1 cellular context compared by ENCODE assay signal in genomic region chr22:20957691-20958440, GRCh38.
TF ChIP-seq lines count a peak whose summit lies in the region.

No MANE protein-coding gene starts in this region.

TF ChIP-seq in GM23338, 12 proteins besides CTCF, POLR2A, EP300 and RAD21 (continued from another document):
- TF ChIP-seq, protein P1, sequence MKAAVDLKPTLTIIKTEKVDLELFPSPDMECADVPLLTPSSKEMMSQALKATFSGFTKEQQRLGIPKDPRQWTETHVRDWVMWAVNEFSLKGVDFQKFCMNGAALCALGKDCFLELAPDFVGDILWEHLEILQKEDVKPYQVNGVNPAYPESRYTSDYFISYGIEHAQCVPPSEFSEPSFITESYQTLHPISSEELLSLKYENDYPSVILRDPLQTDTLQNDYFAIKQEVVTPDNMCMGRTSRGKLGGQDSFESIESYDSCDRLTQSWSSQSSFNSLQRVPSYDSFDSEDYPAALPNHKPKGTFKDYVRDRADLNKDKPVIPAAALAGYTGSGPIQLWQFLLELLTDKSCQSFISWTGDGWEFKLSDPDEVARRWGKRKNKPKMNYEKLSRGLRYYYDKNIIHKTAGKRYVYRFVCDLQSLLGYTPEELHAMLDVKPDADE (IDR thresholded peaks at IDR 0.05), result no peak
- TF ChIP-seq STAT1 (IDR thresholded peaks at IDR 0.05; ENCODE audit: unreplicated experiment) (no peak), ZNF331 (CRISPR knock-in tag; IDR thresholded peaks at IDR 0.05; ENCODE audit: low read depth) (no peak), NANOG (IDR thresholded peaks at IDR 0.05; ENCODE audit: borderline replicate concordance) (no peak), EZH2 (IDR thresholded peaks at IDR 0.05; ENCODE audit: low read depth, unreplicated experiment) (no peak), EZH2phosphoT487 (IDR thresholded peaks at IDR 0.05; ENCODE audit: unreplicated experiment) (no peak)
- TF ChIP-seq, protein P2, sequence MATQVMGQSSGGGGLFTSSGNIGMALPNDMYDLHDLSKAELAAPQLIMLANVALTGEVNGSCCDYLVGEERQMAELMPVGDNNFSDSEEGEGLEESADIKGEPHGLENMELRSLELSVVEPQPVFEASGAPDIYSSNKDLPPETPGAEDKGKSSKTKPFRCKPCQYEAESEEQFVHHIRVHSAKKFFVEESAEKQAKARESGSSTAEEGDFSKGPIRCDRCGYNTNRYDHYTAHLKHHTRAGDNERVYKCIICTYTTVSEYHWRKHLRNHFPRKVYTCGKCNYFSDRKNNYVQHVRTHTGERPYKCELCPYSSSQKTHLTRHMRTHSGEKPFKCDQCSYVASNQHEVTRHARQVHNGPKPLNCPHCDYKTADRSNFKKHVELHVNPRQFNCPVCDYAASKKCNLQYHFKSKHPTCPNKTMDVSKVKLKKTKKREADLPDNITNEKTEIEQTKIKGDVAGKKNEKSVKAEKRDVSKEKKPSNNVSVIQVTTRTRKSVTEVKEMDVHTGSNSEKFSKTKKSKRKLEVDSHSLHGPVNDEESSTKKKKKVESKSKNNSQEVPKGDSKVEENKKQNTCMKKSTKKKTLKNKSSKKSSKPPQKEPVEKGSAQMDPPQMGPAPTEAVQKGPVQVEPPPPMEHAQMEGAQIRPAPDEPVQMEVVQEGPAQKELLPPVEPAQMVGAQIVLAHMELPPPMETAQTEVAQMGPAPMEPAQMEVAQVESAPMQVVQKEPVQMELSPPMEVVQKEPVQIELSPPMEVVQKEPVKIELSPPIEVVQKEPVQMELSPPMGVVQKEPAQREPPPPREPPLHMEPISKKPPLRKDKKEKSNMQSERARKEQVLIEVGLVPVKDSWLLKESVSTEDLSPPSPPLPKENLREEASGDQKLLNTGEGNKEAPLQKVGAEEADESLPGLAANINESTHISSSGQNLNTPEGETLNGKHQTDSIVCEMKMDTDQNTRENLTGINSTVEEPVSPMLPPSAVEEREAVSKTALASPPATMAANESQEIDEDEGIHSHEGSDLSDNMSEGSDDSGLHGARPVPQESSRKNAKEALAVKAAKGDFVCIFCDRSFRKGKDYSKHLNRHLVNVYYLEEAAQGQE (IDR thresholded peaks at IDR 0.05; ENCODE audit: unreplicated experiment), result no peak
